Comparison of ENCODE assay signal across 1 cellular context in the genomic region with DNA sequence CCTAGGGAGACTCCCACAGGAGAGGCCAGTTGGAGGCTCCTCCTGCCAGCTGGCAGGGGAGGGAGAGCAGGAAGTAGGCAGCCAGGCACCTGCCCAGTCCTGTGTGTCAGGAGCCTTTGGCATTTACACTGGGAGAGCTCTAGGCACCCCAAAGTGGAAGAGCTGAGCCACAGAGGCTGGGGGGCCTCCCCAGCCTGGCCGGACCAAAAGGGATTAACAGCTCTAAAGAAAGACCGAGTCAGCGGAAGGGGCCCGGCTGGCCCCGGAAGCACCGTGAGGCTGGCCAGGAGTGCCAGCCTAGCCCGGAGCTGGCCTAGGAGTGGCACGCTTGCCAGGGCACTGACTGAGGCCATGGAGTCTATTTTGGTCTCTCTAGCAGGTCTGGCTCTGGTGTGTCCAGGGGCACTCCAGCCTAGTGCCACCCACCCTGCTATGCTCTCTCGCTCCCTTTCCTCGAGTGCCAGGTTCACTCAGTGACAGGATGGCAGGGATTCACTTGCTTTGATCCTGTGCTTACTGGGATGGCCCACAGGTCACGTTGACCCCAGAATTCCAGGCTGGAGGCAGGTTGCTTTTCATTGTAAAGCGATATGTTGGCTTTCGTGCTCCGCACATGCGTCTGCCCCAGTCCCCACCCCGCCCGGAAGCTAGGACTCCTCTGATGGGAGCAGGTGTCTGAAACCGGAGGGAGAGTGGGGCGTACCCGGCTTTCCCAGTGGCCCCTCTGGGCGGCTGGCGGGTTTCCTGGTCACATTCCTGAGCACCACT.
TF ChIP-seq lines count a peak whose summit lies in the region.

No MANE protein-coding gene starts in this region.

TF ChIP-seq in H1, 55 proteins besides CTCF, POLR2A, EP300 and RAD21 (continued from another document):
- TF ChIP-seq KDM5A (IDR thresholded peaks at IDR 0.05; ENCODE audit: low read length) (no peak), JUN (IDR thresholded peaks at IDR 0.05; ENCODE audit: low read depth, low read length) (no peak)
